Comparison of ENCODE assay signal across 8 cellular contexts in genomic region chr1:178543291-178543609, GRCh38. TPM values are rescaled to one million over a fixed set of nuclear protein-coding genes. Genes with fewer than 3 reads are reported as not detected.
DNase-seq lines count a peak whose midpoint lies in the region; ATAC-seq, FAIRE-seq and TF ChIP-seq lines count a peak whose summit lies in the region.

No MANE protein-coding gene starts in this region.

- no peak for TF ChIP-seq RAD21 in HepG2 (CRISPR knock-in tag; IDR thresholded peaks at IDR 0.05)

- peak overlapping the region; percentile 77 for H3K9ac ChIP-seq in HepG2 (ENCODE audit: insufficient read depth, low read depth, low read length)

- H3K27ac ChIP-seq in HepG2 (ENCODE audit: extremely low read length, insufficient read depth, low read length) (peak overlapping the region; percentile 92), upper lobe of left lung (peak overlapping the region in 3 of 4 donors; percentile 36 to 80 (median 70))

- peaks cover 0 to 5% of the 10 kb centered on the region in 2 experiments; a peak in 1 of 5 replicates for H3K36me3 ChIP-seq in HepG2 (replicated peaks in 1 of 2; ENCODE audit: control insufficient read depth in 1 of 2, insufficient read depth in 2 of 2, low read length in 2 of 2)
- no peaks in the 10 kb centered on the region for H3K36me3 ChIP-seq in upper lobe of left lung

- 0% methylated on average over 8 of the region's 10 CpGs for WGBS in HepG2 (ENCODE audit: low lambda C conversion rate)
- 25 to 50% methylated on average over 6 to 10 of the region's 10 CpGs for WGBS in upper lobe of left lung, 2 donors

- peak overlapping the region; percentile 98 for H3K4me2 ChIP-seq in HepG2 (ENCODE audit: low read depth, low read length)

- H3K4me1 ChIP-seq in HepG2 (ENCODE audit: insufficient read depth, low read length) (peaks cover 47% of the 10 kb centered on the region), upper lobe of left lung (peaks cover 11 to 24% (median 14%) of the 10 kb centered on the region in 4 donors)

- POLR2A ChIA-PET in HepG2 (lab: Yijun Ruan, JAX): interaction anchor here (0.8 to 2.5 kb wide), 4 partner anchors 21 to 210 kb away, joined by 4 to 26 read pairs (median 12); partner anchors contain the start of gene RALGPS2

- H3K4me3 ChIP-seq in astrocyte of the cerebellum (ENCODE audit: low read depth, low read length) (peak overlapping the region; percentile 58), HepG2 (replicated peaks in 1 of 3; ENCODE audit: insufficient read depth in 1 of 3, low read depth in 2 of 3, low read length in 3 of 3) (peak overlapping the region; percentile 72 to 91 (median 87)), upper lobe of left lung (peak overlapping the region; percentile 66 to 88 (median 73))

- TF ChIP-seq EP300 in HepG2 (IDR thresholded peaks at IDR 0.05; ENCODE audit: low read depth in 2 of 2, low read length in 2 of 2) (no peak), HepG2 (CRISPR knock-in tag; IDR thresholded peaks at IDR 0.05; ENCODE audit: borderline replicate concordance) (no peak), upper lobe of left lung (IDR thresholded peaks at IDR 0.05) (no peak)

- intact Hi-C loops in HepG2 (cut with micrococcal nuclease; ENCODE audit: unreplicated experiment): loop anchor here (2.0 to 10.0 kb wide), 4 partner anchors 82 to 332 kb away; partner anchors contain the start of gene ANGPTL1

- FAIRE-seq in HepG2 (lab: Jason Lieb, UNC): no peak

- H3K9me3 ChIP-seq in HepG2 (ENCODE audit: low read length): no peaks in the 10 kb centered on the region
- H3K9me3 ChIP-seq in upper lobe of left lung: no peaks in the 10 kb centered on the region

- CTCF ChIA-PET in HepG2 (lab: Yijun Ruan, JAX; ENCODE audit: low intra/inter-chr PET ratio, low total read pairs): interaction anchor here (0.6 to 2.6 kb wide), 5 partner anchors 9 to 459 kb away, joined by 3 to 28 read pairs (median 8); partner anchors contain the start of gene RALGPS2

- no peaks in the 10 kb centered on the region for H4K20me1 ChIP-seq in HepG2 (ENCODE audit: insufficient read depth, low read length)

- in situ Hi-C loops in astrocyte of the cerebellum (cut with HindIII; ENCODE audit: low sequenced_read_pairs): no loop called here
- in situ Hi-C loops in HepG2 (cut with HindIII; ENCODE audit: extremely low pct_ligation_motif_present, low pct_unique_long_range_greater_than_20kb): no loop called here

- DNase-seq in ELR (ENCODE audit: low read depth) (peak; percentile 64), astrocyte of the cerebellum (ENCODE audit: low read depth) (no peak), HepG2 (ENCODE audit: low spot score) (no peak), upper lobe of left lung (no peak), middle frontal gyrus (ENCODE audit: extremely low spot score, low spot score) (no peak), Ammon's horn (ENCODE audit: low spot score) (no peak)

- BruUV-seq in HepG2 (replicated peaks; lab: Mats Ljungman, UMichigan): no TSS peak

- peaks cover 10% of the 10 kb centered on the region for H3K79me2 ChIP-seq in HepG2 (ENCODE audit: insufficient read depth, low read length)

- no peak overlapping the region for H2AFZ ChIP-seq in HepG2 (ENCODE audit: low read length)

- H3K27me3 ChIP-seq in HepG2 (ENCODE audit: control insufficient read depth in 1 of 2, insufficient read depth in 2 of 2, low read length in 2 of 2) (no peaks in the 10 kb centered on the region; a peak in 1 of 5 replicates), upper lobe of left lung (no peaks in the 10 kb centered on the region)

- peak; percentile 27 for ATAC-seq in GM21360 (IDR thresholded peaks at IDR 0.05; ENCODE audit: unreplicated experiment)
- ATAC-seq in HG03521 (IDR thresholded peaks at IDR 0.05; ENCODE audit: unreplicated experiment): peak; percentile 28
- ATAC-seq in HepG2: peak; percentile 24
- peak; percentile 25 to 27 for ATAC-seq in upper lobe of left lung (ENCODE audit: low FRiP score in 2 of 2)

- no peak for TF ChIP-seq POLR2A in HepG2 (IDR thresholded peaks at IDR 0.05; ENCODE audit: insufficient read depth in 1 of 2, low read depth in 2 of 2, low read length in 2 of 2)
- no peak for TF ChIP-seq POLR2A in upper lobe of left lung (IDR thresholded peaks at IDR 0.05)

- TF ChIP-seq CTCF in astrocyte of the cerebellum (IDR thresholded peaks at IDR 0.05; ENCODE audit: low read depth, low read length, missing control alignments) (no peak), HepG2 (CRISPR knock-in tag; IDR thresholded peaks at IDR 0.05) (no peak), upper lobe of left lung (IDR thresholded peaks at IDR 0.05) (no peak)

TF ChIP-seq in HepG2, 621 proteins besides CTCF, POLR2A, EP300 and RAD21 (continues in another document):
- TF ChIP-seq ZNF232 (CRISPR knock-in tag; IDR thresholded peaks at IDR 0.05; ENCODE audit: borderline replicate concordance) (0 out of 2 replicates have a peak, but pooled peaks have one; percentile 44), MLX (CRISPR knock-in tag; IDR thresholded peaks at IDR 0.05) (0 out of 2 replicates have a peak, but pooled peaks have one; percentile 1), ZNF414 (CRISPR knock-in tag; IDR thresholded peaks at IDR 0.05) (0 out of 2 replicates have a peak, but pooled peaks have one; percentile 7), ZFY (CRISPR knock-in tag; IDR thresholded peaks at IDR 0.05) (peak; percentile 5; the same call in 1 of the 2 replicates), MXD3 (CRISPR knock-in tag; IDR thresholded peaks at IDR 0.05) (no peak)

RNA-seq across cellular contexts. Expression of gene TEX35, which starts 30.3 kb away (rescaled TPM):
- total RNA-seq in HepG2 (2016; rRNA removed; fragmentation: Illumina TruSeq; extraction: Trizol) (not detected in 2 replicates), upper lobe of left lung (not detected)
- not detected in 2 replicates for total RNA-seq in HepG2 (2016; cell fraction: cytosol; rRNA removed; fragmentation: Illumina TruSeq; extraction: Trizol; ENCODE audit: low read depth)
- total RNA-seq in HepG2 (2016; cell fraction: insoluble cytoplasmic fraction; rRNA removed; fragmentation: Illumina TruSeq; extraction: Trizol): not detected in 2 replicates
- total RNA-seq in HepG2 (2016; cell fraction: membrane; rRNA removed; fragmentation: Illumina TruSeq; extraction: Trizol): not detected in 2 replicates
- total RNA-seq in HepG2 (2016; cell fraction: nucleus; rRNA removed; fragmentation: Illumina TruSeq; extraction: Trizol): not detected in 2 replicates
- polyA plus RNA-seq in HepG2 (2011; rRNA removed): not detected in 2 replicates
- 0.05 TPM in 1 of 2 replicates, not detected in the other for polyA plus RNA-seq in HepG2 (2011; cell fraction: cytosol; rRNA removed)
- not detected in 2 replicates for polyA plus RNA-seq in HepG2 (2011; cell fraction: nucleus; rRNA removed)
- polyA plus RNA-seq in HepG2 (2012): not detected in 2 replicates
- polyA plus RNA-seq in HepG2 (2016; cell fraction: cytosol; fragmentation: Illumina TruSeq; extraction: Trizol; ENCODE audit: low read depth): not detected in 2 replicates
- polyA plus RNA-seq in HepG2 (2016; cell fraction: insoluble cytoplasmic fraction; fragmentation: Illumina TruSeq; extraction: Trizol; ENCODE audit: low read depth): not detected in 2 replicates
- not detected in 2 replicates for polyA plus RNA-seq in HepG2 (2016; cell fraction: membrane; fragmentation: Illumina TruSeq; extraction: Trizol; ENCODE audit: low read depth)
- not detected in 2 replicates for polyA plus RNA-seq in HepG2 (2016; cell fraction: nucleus; fragmentation: Illumina TruSeq; extraction: Trizol; ENCODE audit: insufficient read depth, low read depth)
- not detected in 2 replicates for polyA minus RNA-seq in HepG2 (2011; rRNA and poly(A)+ RNA removed; ENCODE audit: low replicate concordance)
- not detected in 2 replicates for polyA minus RNA-seq in HepG2 (2011; cell fraction: cytosol; rRNA and poly(A)+ RNA removed)
- not detected in 2 replicates for polyA minus RNA-seq in HepG2 (2011; cell fraction: nucleus; rRNA and poly(A)+ RNA removed)

RNA-seq across cellular contexts. Expression of gene CLEC20A, which starts 46.5 kb away (rescaled TPM):
- total RNA-seq in HepG2 (2016; rRNA removed; fragmentation: Illumina TruSeq; extraction: Trizol) (not detected in 2 replicates), upper lobe of left lung (not detected)
- total RNA-seq in HepG2 (2016; cell fraction: cytosol; rRNA removed; fragmentation: Illumina TruSeq; extraction: Trizol; ENCODE audit: low read depth): not detected in 2 replicates
- not detected in 2 replicates for total RNA-seq in HepG2 (2016; cell fraction: insoluble cytoplasmic fraction; rRNA removed; fragmentation: Illumina TruSeq; extraction: Trizol)
- not detected in 2 replicates for total RNA-seq in HepG2 (2016; cell fraction: membrane; rRNA removed; fragmentation: Illumina TruSeq; extraction: Trizol)
- total RNA-seq in HepG2 (2016; cell fraction: nucleus; rRNA removed; fragmentation: Illumina TruSeq; extraction: Trizol): not detected in 2 replicates
- polyA plus RNA-seq in HepG2 (2011; rRNA removed): not detected in 2 replicates
- not detected in 2 replicates for polyA plus RNA-seq in HepG2 (2011; cell fraction: cytosol; rRNA removed)
- not detected in 2 replicates for polyA plus RNA-seq in HepG2 (2011; cell fraction: nucleus; rRNA removed)
- polyA plus RNA-seq in HepG2 (2012): not detected in 2 replicates
- polyA plus RNA-seq in HepG2 (2016; cell fraction: cytosol; fragmentation: Illumina TruSeq; extraction: Trizol; ENCODE audit: low read depth): not detected in 2 replicates
- polyA plus RNA-seq in HepG2 (2016; cell fraction: insoluble cytoplasmic fraction; fragmentation: Illumina TruSeq; extraction: Trizol; ENCODE audit: low read depth): not detected in 2 replicates
- not detected in 2 replicates for polyA plus RNA-seq in HepG2 (2016; cell fraction: membrane; fragmentation: Illumina TruSeq; extraction: Trizol; ENCODE audit: low read depth)
- not detected in 2 replicates for polyA plus RNA-seq in HepG2 (2016; cell fraction: nucleus; fragmentation: Illumina TruSeq; extraction: Trizol; ENCODE audit: insufficient read depth, low read depth)
- polyA minus RNA-seq in HepG2 (2011; rRNA and poly(A)+ RNA removed; ENCODE audit: low replicate concordance): not detected in 2 replicates
- not detected in 2 replicates for polyA minus RNA-seq in HepG2 (2011; cell fraction: cytosol; rRNA and poly(A)+ RNA removed)
- not detected in 2 replicates for polyA minus RNA-seq in HepG2 (2011; cell fraction: nucleus; rRNA and poly(A)+ RNA removed)
